17 cellular contexts compared by ENCODE assay signal in genomic region chrX:17247144-17247543, GRCh38.
"Had no signal": no experiment of that assay in that cellular context is flagged by ENCODE, and none has a peak within 500 bp of the region (broad histone marks: within the 10 kb centered on the region; RNA-seq: fewer than 3 reads in every experiment).

No MANE protein-coding gene starts in this region.

- H3K4me1 Mint-ChIP-seq: activated naive CD4-positive, alpha-beta T cell treated with anti-CD3 and anti-CD28 coated beads, Interleukin-2, amount 50 U/mL, for 24 hours; stimulated activated naive CD8-positive, alpha-beta T cell treated with anti-CD3 and anti-CD28 coated beads, Interleukin-15, amount 100 ng/mL, for 72 hours had no signal

- H3K27me3 Mint-ChIP-seq: activated naive CD4-positive, alpha-beta T cell treated with anti-CD3 and anti-CD28 coated beads, Interleukin-2, amount 50 U/mL, for 24 hours; brain; stimulated activated naive CD8-positive, alpha-beta T cell treated with anti-CD3 and anti-CD28 coated beads, Interleukin-15, amount 100 ng/mL, for 72 hours had no signal

- H3K4me3 Mint-ChIP-seq: activated naive CD4-positive, alpha-beta T cell treated with anti-CD3 and anti-CD28 coated beads, Interleukin-2, amount 50 U/mL, for 24 hours; brain; stimulated activated naive CD8-positive, alpha-beta T cell treated with anti-CD3 and anti-CD28 coated beads, Interleukin-15, amount 100 ng/mL, for 72 hours had no signal

- H3K9ac ChIP-seq: parathyroid adenoma had no signal

- H3K27ac ChIP-seq: dorsolateral prefrontal cortex, lower lobe of right lung, parathyroid adenoma, testis, upper lobe of right lung had no signal

- H3K9me3 ChIP-seq: lower lobe of right lung, testis, upper lobe of right lung had no signal

- H3K4me1 ChIP-seq: lower lobe of right lung, parathyroid adenoma, testis, upper lobe of right lung had no signal

- H3K4me3 ChIP-seq: dorsolateral prefrontal cortex, lower lobe of right lung, testis, upper lobe of right lung had no signal

- DNase-seq: activated effector memory CD4-positive, alpha-beta T cell treated with Interleukin-2 at 50 U/mL for 16 hours; activated T-cell treated with anti-CD3 and anti-CD28 coated beads, Interleukin-2, amount 50 U/mL, for 1 hour; cerebellar nuclear complex; dorsolateral prefrontal cortex; foreskin fibroblast; left cardiac atrium; lower lobe of right lung; midbrain; stimulated activated CD4-positive, alpha-beta T cell treated with anti-CD3 and anti-CD28 coated beads, Interleukin-15, amount 100 ng/mL, for 24 hours; stimulated activated CD4-positive, alpha-beta T cell treated with anti-CD3 and anti-CD28 coated beads, Interleukin-4, amount 100 ng/mL, for 24 hours; stimulated activated naive CD8-positive, alpha-beta T cell treated with anti-CD3 and anti-CD28 coated beads, Interleukin-15, amount 100 ng/mL, for 72 hours; testis; upper lobe of right lung had no signal

- H3K9me3 Mint-ChIP-seq: activated naive CD4-positive, alpha-beta T cell treated with anti-CD3 and anti-CD28 coated beads, Interleukin-2, amount 50 U/mL, for 24 hours; stimulated activated naive CD8-positive, alpha-beta T cell treated with anti-CD3 and anti-CD28 coated beads, Interleukin-15, amount 100 ng/mL, for 72 hours had no signal

- ATAC-seq: esophagus mucosa; left cardiac atrium; lower lobe of right lung; stimulated activated naive CD8-positive, alpha-beta T cell treated with anti-CD3 and anti-CD28 coated beads, Interleukin-15, amount 100 ng/mL, for 72 hours; upper lobe of right lung had no signal

- H3K36me3 Mint-ChIP-seq: activated naive CD4-positive, alpha-beta T cell treated with anti-CD3 and anti-CD28 coated beads, Interleukin-2, amount 50 U/mL, for 24 hours; brain had no signal

- H3K27ac Mint-ChIP-seq: activated naive CD4-positive, alpha-beta T cell treated with anti-CD3 and anti-CD28 coated beads, Interleukin-2, amount 50 U/mL, for 24 hours; brain; stimulated activated naive CD8-positive, alpha-beta T cell treated with anti-CD3 and anti-CD28 coated beads, Interleukin-15, amount 100 ng/mL, for 72 hours had no signal

- H3K36me3 ChIP-seq: lower lobe of right lung, upper lobe of right lung had no signal

- H3K27me3 ChIP-seq: testis, upper lobe of right lung had no signal

- H2AFZ ChIP-seq: parathyroid adenoma had no signal
